In genomic region chr2:3620834-3621233, GRCh38 we compare ENCODE assay signal across 1 cellular context.
TF ChIP-seq lines count a peak whose summit lies in the region.

No MANE protein-coding gene starts in this region.

TF ChIP-seq in HepG2, 621 proteins besides CTCF, POLR2A, EP300 and RAD21 (continues in another document):
- no peak for TF ChIP-seq NAIF1 (CRISPR knock-in tag; IDR thresholded peaks at IDR 0.05; ENCODE audit: borderline replicate concordance)
- no peak for TF ChIP-seq ZNF567 (CRISPR knock-in tag; IDR thresholded peaks at IDR 0.05; ENCODE audit: borderline replicate concordance)
- no peak for TF ChIP-seq MLXIP (CRISPR knock-in tag; IDR thresholded peaks at IDR 0.05; ENCODE audit: borderline replicate concordance)
- TF ChIP-seq THAP11 (CRISPR knock-in tag; IDR thresholded peaks at IDR 0.05): 0 out of 2 replicates have a peak, but pooled peaks have one; percentile 24
- no peak for TF ChIP-seq SIN3A (IDR thresholded peaks at IDR 0.05; ENCODE audit: borderline replicate concordance, low read depth, low read length)
- TF ChIP-seq, protein P1, sequence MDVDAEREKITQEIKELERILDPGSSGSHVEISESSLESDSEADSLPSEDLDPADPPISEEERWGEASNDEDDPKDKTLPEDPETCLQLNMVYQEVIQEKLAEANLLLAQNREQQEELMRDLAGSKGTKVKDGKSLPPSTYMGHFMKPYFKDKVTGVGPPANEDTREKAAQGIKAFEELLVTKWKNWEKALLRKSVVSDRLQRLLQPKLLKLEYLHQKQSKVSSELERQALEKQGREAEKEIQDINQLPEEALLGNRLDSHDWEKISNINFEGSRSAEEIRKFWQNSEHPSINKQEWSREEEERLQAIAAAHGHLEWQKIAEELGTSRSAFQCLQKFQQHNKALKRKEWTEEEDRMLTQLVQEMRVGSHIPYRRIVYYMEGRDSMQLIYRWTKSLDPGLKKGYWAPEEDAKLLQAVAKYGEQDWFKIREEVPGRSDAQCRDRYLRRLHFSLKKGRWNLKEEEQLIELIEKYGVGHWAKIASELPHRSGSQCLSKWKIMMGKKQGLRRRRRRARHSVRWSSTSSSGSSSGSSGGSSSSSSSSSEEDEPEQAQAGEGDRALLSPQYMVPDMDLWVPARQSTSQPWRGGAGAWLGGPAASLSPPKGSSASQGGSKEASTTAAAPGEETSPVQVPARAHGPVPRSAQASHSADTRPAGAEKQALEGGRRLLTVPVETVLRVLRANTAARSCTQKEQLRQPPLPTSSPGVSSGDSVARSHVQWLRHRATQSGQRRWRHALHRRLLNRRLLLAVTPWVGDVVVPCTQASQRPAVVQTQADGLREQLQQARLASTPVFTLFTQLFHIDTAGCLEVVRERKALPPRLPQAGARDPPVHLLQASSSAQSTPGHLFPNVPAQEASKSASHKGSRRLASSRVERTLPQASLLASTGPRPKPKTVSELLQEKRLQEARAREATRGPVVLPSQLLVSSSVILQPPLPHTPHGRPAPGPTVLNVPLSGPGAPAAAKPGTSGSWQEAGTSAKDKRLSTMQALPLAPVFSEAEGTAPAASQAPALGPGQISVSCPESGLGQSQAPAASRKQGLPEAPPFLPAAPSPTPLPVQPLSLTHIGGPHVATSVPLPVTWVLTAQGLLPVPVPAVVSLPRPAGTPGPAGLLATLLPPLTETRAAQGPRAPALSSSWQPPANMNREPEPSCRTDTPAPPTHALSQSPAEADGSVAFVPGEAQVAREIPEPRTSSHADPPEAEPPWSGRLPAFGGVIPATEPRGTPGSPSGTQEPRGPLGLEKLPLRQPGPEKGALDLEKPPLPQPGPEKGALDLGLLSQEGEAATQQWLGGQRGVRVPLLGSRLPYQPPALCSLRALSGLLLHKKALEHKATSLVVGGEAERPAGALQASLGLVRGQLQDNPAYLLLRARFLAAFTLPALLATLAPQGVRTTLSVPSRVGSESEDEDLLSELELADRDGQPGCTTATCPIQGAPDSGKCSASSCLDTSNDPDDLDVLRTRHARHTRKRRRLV (CRISPR knock-in tag; IDR thresholded peaks at IDR 0.05): no peak
- TF ChIP-seq ZBTB7B (CRISPR knock-in tag; IDR thresholded peaks at IDR 0.05): no peak
- TF ChIP-seq ZNF879 (CRISPR knock-in tag; IDR thresholded peaks at IDR 0.05): no peak
- TF ChIP-seq TFE3 (CRISPR knock-in tag; IDR thresholded peaks at IDR 0.05): no peak; the same call in 1 of the 2 replicates
- TF ChIP-seq MAF1 (CRISPR knock-in tag; IDR thresholded peaks at IDR 0.05; ENCODE audit: borderline replicate concordance): no peak
- TF ChIP-seq ZNF230 (CRISPR knock-in tag; IDR thresholded peaks at IDR 0.05): no peak
- peak; percentile 30; the same call in 1 of the 2 replicates for TF ChIP-seq RNF2 (conservative IDR thresholded peaks at IDR 0.05; ENCODE audit: low read depth)
- no peak for TF ChIP-seq ZBTB4 (CRISPR knock-in tag; IDR thresholded peaks at IDR 0.05; ENCODE audit: borderline replicate concordance)
- no peak for TF ChIP-seq FIP1L1 (IDR thresholded peaks at IDR 0.05; ENCODE audit: borderline replicate concordance, insufficient read depth, low read depth, low read length)
- peak; percentile 47; the same call in 1 of the 2 replicates for TF ChIP-seq SKIL (CRISPR knock-in tag; IDR thresholded peaks at IDR 0.05; ENCODE audit: borderline replicate concordance)
- TF ChIP-seq ZNF569 (CRISPR knock-in tag; IDR thresholded peaks at IDR 0.05; ENCODE audit: borderline replicate concordance): no peak
- no peak for TF ChIP-seq SMARCC2 (IDR thresholded peaks at IDR 0.05)
- no peak for TF ChIP-seq ZNF432 (CRISPR knock-in tag; IDR thresholded peaks at IDR 0.05; ENCODE audit: borderline replicate concordance)
- TF ChIP-seq RXRA (CRISPR knock-in tag; IDR thresholded peaks at IDR 0.05): no peak
- no peak for TF ChIP-seq ZNF597 (CRISPR knock-in tag; IDR thresholded peaks at IDR 0.05)
- no peak for TF ChIP-seq PCBP1 (IDR thresholded peaks at IDR 0.05; ENCODE audit: borderline replicate concordance, low read depth, low read length)
- TF ChIP-seq BCLAF1 (IDR thresholded peaks at IDR 0.05): no peak
- TF ChIP-seq ATF2 (CRISPR knock-in tag; IDR thresholded peaks at IDR 0.05): no peak
- TF ChIP-seq, protein P2, sequence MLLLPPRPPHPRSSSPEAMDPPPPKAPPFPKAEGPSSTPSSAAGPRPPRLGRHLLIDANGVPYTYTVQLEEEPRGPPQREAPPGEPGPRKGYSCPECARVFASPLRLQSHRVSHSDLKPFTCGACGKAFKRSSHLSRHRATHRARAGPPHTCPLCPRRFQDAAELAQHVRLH (CRISPR knock-in tag; IDR thresholded peaks at IDR 0.05; ENCODE audit: borderline replicate concordance, low read depth): no peak
- TF ChIP-seq SYNCRIP (IDR thresholded peaks at IDR 0.05; ENCODE audit: insufficient read depth, low read depth, low read length): no peak
- no peak for TF ChIP-seq ZXDC (CRISPR knock-in tag; IDR thresholded peaks at IDR 0.05)
- TF ChIP-seq ZNF101 (CRISPR knock-in tag; IDR thresholded peaks at IDR 0.05; ENCODE audit: borderline replicate concordance, low read depth): no peak
- TF ChIP-seq PHF5A (CRISPR knock-in tag; IDR thresholded peaks at IDR 0.05; ENCODE audit: low read depth, unreplicated experiment): no peak
- TF ChIP-seq ZNF251 (CRISPR knock-in tag; IDR thresholded peaks at IDR 0.05): no peak
- no peak for TF ChIP-seq SP1 (IDR thresholded peaks at IDR 0.05)
- TF ChIP-seq SP1 (CRISPR knock-in tag; IDR thresholded peaks at IDR 0.05): no peak
